Comparison of ENCODE assay signal across 27 cellular contexts in genomic region chr12:67754933-67755697, GRCh38.
A peak's percentile ranks its signal among the peaks of the same experiment; 100 is the strongest.
DNase-seq lines count a peak whose midpoint lies in the region; ATAC-seq, FAIRE-seq and TF ChIP-seq lines count a peak whose summit lies in the region.
"Had no signal": no experiment of that assay in that cellular context is flagged by ENCODE, and none has a peak within 500 bp of the region (broad histone marks: within the 10 kb centered on the region; RNA-seq: fewer than 3 reads in every experiment).

No MANE protein-coding gene starts in this region.

- TF ChIP-seq EP300 in GM12878 (IDR thresholded peaks at IDR 0.05; ENCODE audit: borderline replicate concordance in 1 of 2, control insufficient read depth in 1 of 2, low read depth in 2 of 2, low read length in 2 of 2) = no peak

- no peak for ATAC-seq in GM12878
- peak; percentile 87 to 89 for ATAC-seq in right cardiac atrium
- no peak for ATAC-seq in HG03045 (IDR thresholded peaks at IDR 0.05; ENCODE audit: unreplicated experiment)
- ATAC-seq: gastrocnemius medialis; SK-N-SH treated with all-trans-retinoic acid at 6 μM for 48 hours; stimulated activated effector memory CD8-positive, alpha-beta T cell treated with anti-CD3 and anti-CD28 coated beads, Interleukin-12 subunit alpha, Interleukin-12 subunit beta, amount 100 ng/mL, for 72 hours had no signal

- H3K36me3 Mint-ChIP-seq in CD14-positive monocyte = no peaks in the 10 kb centered on the region
- H3K36me3 Mint-ChIP-seq: stimulated activated effector memory CD8-positive, alpha-beta T cell treated with anti-CD3 and anti-CD28 coated beads, Interleukin-12 subunit alpha, Interleukin-12 subunit beta, amount 100 ng/mL, for 72 hours had no signal

- H3K9me3 ChIP-seq in GM12878 (replicated peaks; ENCODE audit: control insufficient read depth, insufficient read depth, low read length) (no peaks in the 10 kb centered on the region; the same call in 2 of the 3 replicates), right cardiac atrium (ENCODE audit: control insufficient read depth, low read length) (no peaks in the 10 kb centered on the region)
- H3K9me3 ChIP-seq: BLaER1, gastrocnemius medialis, psoas muscle had no signal

- H3K4me2 ChIP-seq in GM12878 (ENCODE audit: control insufficient read depth, insufficient read depth) = peak overlapping the region; percentile 35; the same call in 1 of the 2 replicates
- H3K4me2 ChIP-seq: BLaER1 had no signal

- intact Hi-C loops in GM12878 (cut with micrococcal nuclease; ENCODE audit: unreplicated experiment) = loop anchor here (5.0 kb wide), 1 partner anchor 58 kb away; no protein-coding TSS in a partner anchor
- intact Hi-C loops in right cardiac atrium (cut with DNase I) = no loop called here
- intact Hi-C loops in CD14-positive monocyte (cut with micrococcal nuclease) = no loop called here

- H3K4me3 Mint-ChIP-seq in CD14-positive monocyte = peak overlapping the region in 1 of 2 donors; percentile 9
- H3K4me3 Mint-ChIP-seq: activated naive CD4-positive, alpha-beta T cell treated with anti-CD3 and anti-CD28 coated beads for 36 hours; stimulated activated effector memory CD8-positive, alpha-beta T cell treated with anti-CD3 and anti-CD28 coated beads, Interleukin-12 subunit alpha, Interleukin-12 subunit beta, amount 100 ng/mL, for 72 hours; T-helper 2 cell treated with Interferon-gamma antibody and Interleukin-4, amounts not matched to agents 5 μg/mL and 100 μg/mL, for 36 hours had no signal

- DNase-seq in GM12865 (ENCODE audit: low read depth) = peak; percentile 8
- no peak for DNase-seq in GM12878 (ENCODE audit: low read depth, low spot score)
- DNase-seq in right cardiac atrium = peak; percentile 38 to 72 (median 62)
- DNase-seq in CD14-positive monocyte (ENCODE audit: low spot score) = no peak
- no peak for DNase-seq in GM20000 (ENCODE audit: low spot score)
- DNase-seq in KG1 (lab: John Stamatoyannopoulos, UW) = no peak
- DNase-seq: activated CD4-positive, alpha-beta T cell treated with anti-CD3 and anti-CD28 coated beads for 48 hours; activated naive CD4-positive, alpha-beta T cell treated with anti-CD3 and anti-CD28 coated beads for 36 hours; activated T-cell treated with anti-CD3 and anti-CD28 coated beads, Interleukin-2, amount 50 U/mL, for 48 hours; anterior cingulate cortex; gastrocnemius medialis; islet precursor cell; mesenchymal stem cell; MV-4-11; NCI-H1694 treated with DMSO at 0.1 percent for 48 hours; NCI-H526; psoas muscle; stimulated activated CD4-positive, alpha-beta T cell treated with anti-CD3 and anti-CD28 coated beads, Interleukin-2, amount 100 ng/mL, for 48 hours had no signal

- no peak for TF ChIP-seq CTCF in GM12865 (IDR thresholded peaks at IDR 0.05; ENCODE audit: insufficient read depth, low read depth, low read length, missing control alignments)
- no peak for TF ChIP-seq CTCF in GM12878 (IDR thresholded peaks at IDR 0.05 in 2 of 3, conservative IDR thresholded peaks at IDR 0.05 in 1 of 3; ENCODE audit: control insufficient read depth in 2 of 3, extremely low read depth in 1 of 3, insufficient read depth in 1 of 3, low read depth in 3 of 3, low read length in 3 of 3)
- no peak for TF ChIP-seq CTCF in CD14-positive monocyte (IDR thresholded peaks at IDR 0.05)
- no peak for TF ChIP-seq CTCF in GM20000 (IDR thresholded peaks at IDR 0.05; ENCODE audit: extremely low read depth, missing control alignments)

- no TSS peak for BruUV-seq in GM12878 (replicated peaks; lab: Mats Ljungman, UMichigan)

- H2AFZ ChIP-seq in GM12878 (ENCODE audit: control insufficient read depth, low read depth, low read length) = no peak overlapping the region

- H3K27ac ChIP-seq in GM12878 (ENCODE audit: control insufficient read depth, insufficient read depth) = no peak overlapping the region
- peak overlapping the region; percentile 6 for H3K27ac ChIP-seq in right cardiac atrium (ENCODE audit: low read length)
- H3K27ac ChIP-seq in rectal smooth muscle tissue (ENCODE audit: low read depth, low read length) = peak overlapping the region; percentile 37
- H3K27ac ChIP-seq: BLaER1, cardiac muscle cell, gastrocnemius medialis, psoas muscle, VCaP had no signal

- H3K27me3 ChIP-seq in GM12878 (replicated peaks in 1 of 2; ENCODE audit: control insufficient read depth in 2 of 2, insufficient read depth in 2 of 2, low read length in 1 of 2) = no peaks in the 10 kb centered on the region
- H3K27me3 ChIP-seq in right cardiac atrium (ENCODE audit: control insufficient read depth, insufficient read depth) = no peaks in the 10 kb centered on the region
- no peaks in the 10 kb centered on the region for H3K27me3 ChIP-seq in rectal smooth muscle tissue (ENCODE audit: control insufficient read depth, insufficient read depth, low read length)
- H3K27me3 ChIP-seq: BLaER1, cardiac muscle cell, gastrocnemius medialis had no signal

- H3K4me1 Mint-ChIP-seq in CD14-positive monocyte = peaks cover 8% of the 10 kb centered on the region
- H3K4me1 Mint-ChIP-seq: stimulated activated effector memory CD8-positive, alpha-beta T cell treated with anti-CD3 and anti-CD28 coated beads, Interleukin-12 subunit alpha, Interleukin-12 subunit beta, amount 100 ng/mL, for 72 hours had no signal

- H3K79me2 ChIP-seq in GM12878 (ENCODE audit: control insufficient read depth, insufficient read depth, low read length) = no peaks in the 10 kb centered on the region

- H3K9ac ChIP-seq in GM12878 (ENCODE audit: control insufficient read depth, insufficient read depth, low read length) (no peak overlapping the region), rectal smooth muscle tissue (ENCODE audit: low read length) (no peak overlapping the region)
- H3K9ac ChIP-seq: BLaER1 had no signal

- H3K36me3 ChIP-seq in GM12878 (ENCODE audit: control insufficient read depth in 2 of 2, insufficient read depth in 2 of 2, low read length in 1 of 2) (no peaks in the 10 kb centered on the region), rectal smooth muscle tissue (ENCODE audit: control insufficient read depth, insufficient read depth, low read length) (no peaks in the 10 kb centered on the region)
- H3K36me3 ChIP-seq: BLaER1, cardiac muscle cell, gastrocnemius medialis had no signal

- WGBS in GM12878 (ENCODE audit: insufficient coverage, insufficient replicate concordance, low lambda C conversion rate, missing lambda C conversion rate) = 54% methylated on average over 9 of the region's 9 CpGs
- 52% methylated on average over 9 of the region's 9 CpGs for whole genome bisulfite sequencing in right cardiac atrium

- TF ChIP-seq POLR2A in GM12878 (IDR thresholded peaks at IDR 0.05; ENCODE audit: low read depth, low read length) = no peak

- peaks cover 0 to 2% (median 0%) of the 10 kb centered on the region in 3 donors for H3K27me3 Mint-ChIP-seq in CD14-positive monocyte (ENCODE audit: low read depth in 3 of 3)

- in situ Hi-C loops in GM12878 (cut with MboI) = no loop called here

- H3K4me1 ChIP-seq in GM12878 (ENCODE audit: control insufficient read depth, insufficient read depth, low read length) (peaks cover 20% of the 10 kb centered on the region; the same call in 1 of the 2 replicates), right cardiac atrium (ENCODE audit: control insufficient read depth, insufficient read depth, low read length) (peaks cover 4% of the 10 kb centered on the region), rectal smooth muscle tissue (ENCODE audit: control insufficient read depth, insufficient read depth, low read length) (peaks cover 10% of the 10 kb centered on the region)
- H3K4me1 ChIP-seq: BLaER1 had no signal

- no peak for FAIRE-seq in GM12878 (lab: Jason Lieb, UNC)
- FAIRE-seq: GM12892 had no signal

- H3K4me3 ChIP-seq in GM12865 (ENCODE audit: low read depth, low read length) (no peak overlapping the region), GM12878 (peak overlapping the region; percentile 8; the same call in 1 of the 2 replicates), right cardiac atrium (ENCODE audit: low read length) (no peak overlapping the region), rectal smooth muscle tissue (ENCODE audit: low read length) (peak overlapping the region; percentile 9)
- H3K4me3 ChIP-seq: BLaER1, cardiac muscle cell, gastrocnemius medialis, psoas muscle had no signal

- POLR2A ChIA-PET in GM12878 (lab: Charles Lee) = no interaction called here

- SMC1A ChIA-PET in GM12878 (lab: Charles Lee; ENCODE audit: uncharacterized antibody, unreplicated experiment) = interaction anchor here (1.4 kb wide), 1 partner anchor 105 kb away, joined by 3 read pairs; no protein-coding TSS in a partner anchor

- peaks cover 0 to 2% (median 0%) of the 10 kb centered on the region in 7 donors for H3K9me3 Mint-ChIP-seq in CD14-positive monocyte
- H3K9me3 Mint-ChIP-seq: activated naive CD4-positive, alpha-beta T cell treated with anti-CD3 and anti-CD28 coated beads for 36 hours; stimulated activated effector memory CD8-positive, alpha-beta T cell treated with anti-CD3 and anti-CD28 coated beads, Interleukin-12 subunit alpha, Interleukin-12 subunit beta, amount 100 ng/mL, for 72 hours; T-helper 2 cell treated with Interferon-gamma antibody and Interleukin-4, amounts not matched to agents 5 μg/mL and 100 μg/mL, for 36 hours had no signal

- CTCF ChIA-PET in GM12878 (lab: Yijun Ruan, JAX) = no interaction called here

- RAD21 ChIA-PET in GM12878 (lab: Charles Lee; ENCODE audit: unreplicated experiment) = no interaction called here

- no peak for TF ChIP-seq RAD21 in GM12878 (IDR thresholded peaks at IDR 0.05; ENCODE audit: insufficient read depth, low read depth, low read length)

- H3K27ac Mint-ChIP-seq in CD14-positive monocyte = peak overlapping the region in 2 of 7 donors; percentile 25 to 32
- H3K27ac Mint-ChIP-seq: activated naive CD4-positive, alpha-beta T cell treated with anti-CD3 and anti-CD28 coated beads for 36 hours; stimulated activated effector memory CD8-positive, alpha-beta T cell treated with anti-CD3 and anti-CD28 coated beads, Interleukin-12 subunit alpha, Interleukin-12 subunit beta, amount 100 ng/mL, for 72 hours; T-helper 2 cell treated with Interferon-gamma antibody and Interleukin-4, amounts not matched to agents 5 μg/mL and 100 μg/mL, for 36 hours had no signal

- no peaks in the 10 kb centered on the region for H4K20me1 ChIP-seq in GM12878 (ENCODE audit: control insufficient read depth, insufficient read depth)
- H4K20me1 ChIP-seq: BLaER1 had no signal

TF ChIP-seq in GM12878, 131 proteins besides CTCF, POLR2A, EP300 and RAD21:
- TF ChIP-seq HDGF (IDR thresholded peaks at IDR 0.05) (no peak), ZNF217 (IDR thresholded peaks at IDR 0.05) (no peak), FOXK2 (IDR thresholded peaks at IDR 0.05) (no peak)
TF ChIP-seq in GM12878: peak in this region for 0.

Comparison
In these comparisons a context has a peak if more than half of its experiments do, and no peak if none do; other contexts are left out.
1. DNase-seq: peak in GM12865 (single experiment) and right cardiac atrium (3 of 3); none in GM12878 (single experiment), CD14-positive monocyte (single experiment), GM20000 (single experiment) and KG1 (single experiment).
2. H3K4me3 ChIP-seq: peak in GM12878 (single experiment) and rectal smooth muscle tissue (single experiment); none in GM12865 (single experiment) and right cardiac atrium (single experiment).
3. ATAC-seq: peak in right cardiac atrium (2 of 2); none in GM12878 (single experiment) and HG03045 (single experiment).